ENCODE assay signal across 9 cellular contexts in genomic region chr20:38321959-38322598, GRCh38. TPM values are rescaled to one million over a fixed set of nuclear protein-coding genes. Genes with fewer than 3 reads are reported as not detected.
DNase-seq lines count a peak whose midpoint lies in the region; ATAC-seq, FAIRE-seq and TF ChIP-seq lines count a peak whose summit lies in the region.
"Had no signal": no experiment of that assay in that cellular context is flagged by ENCODE, and none has a peak within 500 bp of the region (broad histone marks: within the 10 kb centered on the region; RNA-seq: fewer than 3 reads in every experiment).

No MANE protein-coding gene starts in this region.

- H3K36me3 ChIP-seq in astrocyte (ENCODE audit: insufficient read depth, low read length) = no peaks in the 10 kb centered on the region
- no peaks in the 10 kb centered on the region for H3K36me3 ChIP-seq in suprapubic skin

- H3K4me3 ChIP-seq in astrocyte (ENCODE audit: insufficient read depth, low read depth, low read length) = no peak overlapping the region
- no peak overlapping the region for H3K4me3 ChIP-seq in suprapubic skin

- H3K27me3 ChIP-seq in astrocyte (ENCODE audit: insufficient read depth, low read length) (peaks cover 11% of the 10 kb centered on the region), suprapubic skin (peaks cover 12% of the 10 kb centered on the region)

- no peak overlapping the region for H3K4me2 ChIP-seq in astrocyte (ENCODE audit: low read length)

- no peaks in the 10 kb centered on the region for H4K20me1 ChIP-seq in astrocyte (ENCODE audit: insufficient read depth, low read length)

- H2AFZ ChIP-seq in astrocyte (ENCODE audit: low read depth, low read length) = no peak overlapping the region

- no peaks in the 10 kb centered on the region for H3K9me3 ChIP-seq in astrocyte (ENCODE audit: insufficient read depth, low read depth, low read length)
- no peaks in the 10 kb centered on the region for H3K9me3 ChIP-seq in suprapubic skin

- WGBS in suprapubic skin = 2% methylated on average over 5 of the region's 5 CpGs

- peaks cover 62% of the 10 kb centered on the region for H3K27me3 Mint-ChIP-seq in astrocyte (ENCODE audit: low read depth, unreplicated experiment)

- ATAC-seq in HG03342 (IDR thresholded peaks at IDR 0.05; ENCODE audit: unreplicated experiment) (no peak), HG03097 (IDR thresholded peaks at IDR 0.05; ENCODE audit: low FRiP score, unreplicated experiment) (no peak)

- FAIRE-seq in astrocyte (lab: Jason Lieb, UNC) = peak; percentile 17

- no peak overlapping the region for H3K27ac ChIP-seq in astrocyte (ENCODE audit: low read depth, low read length)
- no peak overlapping the region for H3K27ac ChIP-seq in suprapubic skin

- no peak overlapping the region for H3K4me3 Mint-ChIP-seq in astrocyte (ENCODE audit: unreplicated experiment)

- no peak overlapping the region for H3K9ac ChIP-seq in astrocyte (ENCODE audit: low read length)

- H3K79me2 ChIP-seq in astrocyte (ENCODE audit: insufficient read depth, low read length) = no peaks in the 10 kb centered on the region

- H3K4me1 ChIP-seq in astrocyte (ENCODE audit: insufficient read depth, low read length) = peaks cover 6% of the 10 kb centered on the region
- H3K4me1 ChIP-seq in suprapubic skin = no peaks in the 10 kb centered on the region

- peak; percentile 80 for TF ChIP-seq CTCF in astrocyte (IDR thresholded peaks at IDR 0.05; ENCODE audit: insufficient read depth, low read depth, low read length)
- TF ChIP-seq CTCF in suprapubic skin (IDR thresholded peaks at IDR 0.05) = peak; percentile 54 to 63

- H3K36me3 Mint-ChIP-seq in astrocyte (ENCODE audit: low read depth, unreplicated experiment) = no peaks in the 10 kb centered on the region

- no peak for TF ChIP-seq POLR2A in suprapubic skin (IDR thresholded peaks at IDR 0.05)

- H3K9me3 Mint-ChIP-seq in astrocyte (ENCODE audit: unreplicated experiment) = peaks cover 6% of the 10 kb centered on the region

- no peak for TF ChIP-seq EP300 in suprapubic skin (IDR thresholded peaks at IDR 0.05)

- H3K4me1 Mint-ChIP-seq in astrocyte (ENCODE audit: low read depth, unreplicated experiment) = peaks cover 7% of the 10 kb centered on the region

- H3K27ac Mint-ChIP-seq in astrocyte (ENCODE audit: unreplicated experiment) = no peak overlapping the region

- DNase-seq in ELF-1 (ENCODE audit: low read depth, low spot score) (peak; percentile 49), MV-4-11 (lab: John Stamatoyannopoulos, UW) (peak; percentile 50), astrocyte (ENCODE audit: low read depth) (peak; percentile 31), hypothalamus (lab: John Stamatoyannopoulos, UW) (peak in 32 of 51 donors; percentile 6 to 75 (median 32)), suprapubic skin (ENCODE audit: low spot score in 2 of 2) (no peak), NCI-H1436 (lab: John Stamatoyannopoulos, UW) (no peak)

RNA-seq across cellular contexts. Expression of gene BPI, which starts 18.1 kb away (rescaled TPM):
- not detected in 2 replicates for total RNA-seq in astrocyte
- total RNA-seq in suprapubic skin = not detected
- total RNA-seq: activated CD8-positive, alpha-beta memory T cell treated with anti-CD3 and anti-CD28 coated beads for 36 hours had no signal

RNA-seq across cellular contexts. Expression of gene LBP, which starts 24.2 kb away (rescaled TPM):
- total RNA-seq in astrocyte (not detected in 2 replicates), suprapubic skin (1 to 10 TPM in 1 of 4 donors, under 1 TPM in 1, not detected in 2; 0.38 to 6.2 TPM)
- total RNA-seq: activated CD8-positive, alpha-beta memory T cell treated with anti-CD3 and anti-CD28 coated beads for 36 hours had no signal

Comparison
In these comparisons a context has a peak if more than half of its experiments do, and no peak if none do; other contexts are left out.
1. DNase-seq: peak in ELF-1 (single experiment), MV-4-11 (single experiment), astrocyte (single experiment) and hypothalamus (32 of 51); none in suprapubic skin (0 of 2) and NCI-H1436 (single experiment).